Comparison of ENCODE assay signal across 8 cellular contexts in the genomic region with DNA sequence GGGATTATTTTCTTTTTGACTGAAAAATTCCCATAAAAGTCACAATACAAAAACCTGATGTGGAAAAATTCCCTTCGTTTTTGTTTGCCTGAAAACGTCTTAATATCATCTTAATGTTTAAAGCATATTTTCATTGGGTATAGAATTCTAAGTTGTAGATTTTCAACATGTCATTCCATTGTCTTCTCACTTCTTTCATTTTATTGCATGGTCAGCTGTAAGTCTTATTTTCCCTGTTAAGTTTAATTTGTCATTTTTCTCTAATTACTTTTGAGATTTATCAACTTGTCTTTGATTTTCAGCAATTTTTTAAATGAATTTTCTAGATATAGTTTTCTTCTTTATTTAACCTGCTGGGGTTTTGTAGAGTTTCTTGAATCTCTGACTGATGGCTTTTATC.
"Had no signal": no experiment of that assay in that cellular context is flagged by ENCODE, and none has a peak within 500 bp of the region (broad histone marks: within the 10 kb centered on the region; RNA-seq: fewer than 3 reads in every experiment).

No MANE protein-coding gene starts in this region.

- FAIRE-seq: G401.6, GM12878, GM12891, GM12892, GM18507, GM19239 had no signal

- H3K4me3 ChIP-seq: GM12878 had no signal

- DNase-seq: GDM1, GF-D8 had no signal

- ATAC-seq: GM12878 had no signal
